ENCODE assay signal across 2 cellular contexts in the genomic region with DNA sequence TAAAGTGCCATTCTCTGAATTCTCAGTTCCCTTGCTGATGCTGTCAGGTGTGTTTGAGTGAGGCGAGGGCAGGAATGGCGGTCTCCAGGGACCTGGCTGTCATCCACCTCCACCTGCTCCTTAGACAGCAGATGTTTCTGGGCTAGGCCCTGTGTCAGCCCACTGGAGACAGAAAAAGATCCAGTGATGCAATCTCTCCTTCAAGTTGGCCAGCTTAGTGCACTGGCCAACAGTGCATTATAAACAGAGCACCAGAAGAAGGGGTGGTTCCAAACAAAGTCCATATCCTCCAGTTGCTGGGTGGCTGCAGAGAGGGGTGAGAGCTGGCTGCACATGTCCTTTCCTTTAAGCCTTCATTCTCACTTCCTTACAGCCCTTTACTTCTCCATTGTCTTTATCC.
TF ChIP-seq lines count a peak whose summit lies in the region.

No MANE protein-coding gene starts in this region.

TF ChIP-seq in IMR-90, 13 proteins besides CTCF, POLR2A, EP300 and RAD21:
- TF ChIP-seq, protein P1, sequence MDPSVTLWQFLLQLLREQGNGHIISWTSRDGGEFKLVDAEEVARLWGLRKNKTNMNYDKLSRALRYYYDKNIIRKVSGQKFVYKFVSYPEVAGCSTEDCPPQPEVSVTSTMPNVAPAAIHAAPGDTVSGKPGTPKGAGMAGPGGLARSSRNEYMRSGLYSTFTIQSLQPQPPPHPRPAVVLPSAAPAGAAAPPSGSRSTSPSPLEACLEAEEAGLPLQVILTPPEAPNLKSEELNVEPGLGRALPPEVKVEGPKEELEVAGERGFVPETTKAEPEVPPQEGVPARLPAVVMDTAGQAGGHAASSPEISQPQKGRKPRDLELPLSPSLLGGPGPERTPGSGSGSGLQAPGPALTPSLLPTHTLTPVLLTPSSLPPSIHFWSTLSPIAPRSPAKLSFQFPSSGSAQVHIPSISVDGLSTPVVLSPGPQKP (IDR thresholded peaks at IDR 0.05; ENCODE audit: borderline replicate concordance, low read depth, low read length): no peak
- peak; percentile 77 for TF ChIP-seq CEBPB (IDR thresholded peaks at IDR 0.05; ENCODE audit: low read depth, low read length)
- TF ChIP-seq CHD1 (IDR thresholded peaks at IDR 0.05; ENCODE audit: low read depth, low read length): no peak
- TF ChIP-seq FOS (IDR thresholded peaks at IDR 0.05; ENCODE audit: low read depth, low read length): no peak
- TF ChIP-seq BHLHE40 (IDR thresholded peaks at IDR 0.05; ENCODE audit: low read depth, low read length): no peak
- no peak for TF ChIP-seq SMC3 (IDR thresholded peaks at IDR 0.05; ENCODE audit: low read depth, low read length)

TF ChIP-seq in K562, 482 proteins besides CTCF, POLR2A, EP300 and RAD21:
- TF ChIP-seq NFATC3 (IDR thresholded peaks at IDR 0.05) (no peak), CEBPG (CRISPR knock-in tag; IDR thresholded peaks at IDR 0.05) (no peak), CEBPG (tag; conservative IDR thresholded peaks at IDR 0.05 in 1 of 2, IDR thresholded peaks at IDR 0.05 in 1 of 2) (peak in 1 of 2 experiments; percentile 26; a peak in 1 of 4 replicates), XRCC3 (IDR thresholded peaks at IDR 0.05) (no peak), CAMTA2 (CRISPR knock-in tag; conservative IDR thresholded peaks at IDR 0.05) (no peak), SLC30A9 (CRISPR knock-in tag; IDR thresholded peaks at IDR 0.05) (no peak), ZNF696 (CRISPR knock-in tag; conservative IDR thresholded peaks at IDR 0.05) (no peak), TCF7L2 (IDR thresholded peaks at IDR 0.05; ENCODE audit: low read depth, low read length) (no peak), MIER1 (IDR thresholded peaks at IDR 0.05; ENCODE audit: low read depth) (no peak), POLR2B (IDR thresholded peaks at IDR 0.05; ENCODE audit: low read depth, partially characterized antibody) (peak; percentile 23), ZNF121 (CRISPR knock-in tag; conservative IDR thresholded peaks at IDR 0.05) (no peak)
- TF ChIP-seq, protein P2, sequence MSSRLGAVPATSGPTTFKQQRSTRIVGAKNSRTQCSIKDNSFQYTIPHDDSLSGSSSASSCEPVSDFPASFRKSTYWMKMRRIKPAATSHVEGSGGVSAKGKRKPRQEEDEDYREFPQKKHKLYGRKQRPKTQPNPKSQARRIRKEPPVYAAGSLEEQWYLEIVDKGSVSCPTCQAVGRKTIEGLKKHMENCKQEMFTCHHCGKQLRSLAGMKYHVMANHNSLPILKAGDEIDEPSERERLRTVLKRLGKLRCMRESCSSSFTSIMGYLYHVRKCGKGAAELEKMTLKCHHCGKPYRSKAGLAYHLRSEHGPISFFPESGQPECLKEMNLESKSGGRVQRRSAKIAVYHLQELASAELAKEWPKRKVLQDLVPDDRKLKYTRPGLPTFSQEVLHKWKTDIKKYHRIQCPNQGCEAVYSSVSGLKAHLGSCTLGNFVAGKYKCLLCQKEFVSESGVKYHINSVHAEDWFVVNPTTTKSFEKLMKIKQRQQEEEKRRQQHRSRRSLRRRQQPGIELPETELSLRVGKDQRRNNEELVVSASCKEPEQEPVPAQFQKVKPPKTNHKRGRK (tag; IDR thresholded peaks at IDR 0.05): no peak
- TF ChIP-seq, protein P3, sequence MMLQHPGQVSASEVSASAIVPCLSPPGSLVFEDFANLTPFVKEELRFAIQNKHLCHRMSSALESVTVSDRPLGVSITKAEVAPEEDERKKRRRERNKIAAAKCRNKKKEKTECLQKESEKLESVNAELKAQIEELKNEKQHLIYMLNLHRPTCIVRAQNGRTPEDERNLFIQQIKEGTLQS (IDR thresholded peaks at IDR 0.05): peak; percentile 61; the same call in 1 of the 2 replicates
- TF ChIP-seq, protein P3 (CRISPR knock-in tag; conservative IDR thresholded peaks at IDR 0.05): no peak
- TF ChIP-seq, protein P4, sequence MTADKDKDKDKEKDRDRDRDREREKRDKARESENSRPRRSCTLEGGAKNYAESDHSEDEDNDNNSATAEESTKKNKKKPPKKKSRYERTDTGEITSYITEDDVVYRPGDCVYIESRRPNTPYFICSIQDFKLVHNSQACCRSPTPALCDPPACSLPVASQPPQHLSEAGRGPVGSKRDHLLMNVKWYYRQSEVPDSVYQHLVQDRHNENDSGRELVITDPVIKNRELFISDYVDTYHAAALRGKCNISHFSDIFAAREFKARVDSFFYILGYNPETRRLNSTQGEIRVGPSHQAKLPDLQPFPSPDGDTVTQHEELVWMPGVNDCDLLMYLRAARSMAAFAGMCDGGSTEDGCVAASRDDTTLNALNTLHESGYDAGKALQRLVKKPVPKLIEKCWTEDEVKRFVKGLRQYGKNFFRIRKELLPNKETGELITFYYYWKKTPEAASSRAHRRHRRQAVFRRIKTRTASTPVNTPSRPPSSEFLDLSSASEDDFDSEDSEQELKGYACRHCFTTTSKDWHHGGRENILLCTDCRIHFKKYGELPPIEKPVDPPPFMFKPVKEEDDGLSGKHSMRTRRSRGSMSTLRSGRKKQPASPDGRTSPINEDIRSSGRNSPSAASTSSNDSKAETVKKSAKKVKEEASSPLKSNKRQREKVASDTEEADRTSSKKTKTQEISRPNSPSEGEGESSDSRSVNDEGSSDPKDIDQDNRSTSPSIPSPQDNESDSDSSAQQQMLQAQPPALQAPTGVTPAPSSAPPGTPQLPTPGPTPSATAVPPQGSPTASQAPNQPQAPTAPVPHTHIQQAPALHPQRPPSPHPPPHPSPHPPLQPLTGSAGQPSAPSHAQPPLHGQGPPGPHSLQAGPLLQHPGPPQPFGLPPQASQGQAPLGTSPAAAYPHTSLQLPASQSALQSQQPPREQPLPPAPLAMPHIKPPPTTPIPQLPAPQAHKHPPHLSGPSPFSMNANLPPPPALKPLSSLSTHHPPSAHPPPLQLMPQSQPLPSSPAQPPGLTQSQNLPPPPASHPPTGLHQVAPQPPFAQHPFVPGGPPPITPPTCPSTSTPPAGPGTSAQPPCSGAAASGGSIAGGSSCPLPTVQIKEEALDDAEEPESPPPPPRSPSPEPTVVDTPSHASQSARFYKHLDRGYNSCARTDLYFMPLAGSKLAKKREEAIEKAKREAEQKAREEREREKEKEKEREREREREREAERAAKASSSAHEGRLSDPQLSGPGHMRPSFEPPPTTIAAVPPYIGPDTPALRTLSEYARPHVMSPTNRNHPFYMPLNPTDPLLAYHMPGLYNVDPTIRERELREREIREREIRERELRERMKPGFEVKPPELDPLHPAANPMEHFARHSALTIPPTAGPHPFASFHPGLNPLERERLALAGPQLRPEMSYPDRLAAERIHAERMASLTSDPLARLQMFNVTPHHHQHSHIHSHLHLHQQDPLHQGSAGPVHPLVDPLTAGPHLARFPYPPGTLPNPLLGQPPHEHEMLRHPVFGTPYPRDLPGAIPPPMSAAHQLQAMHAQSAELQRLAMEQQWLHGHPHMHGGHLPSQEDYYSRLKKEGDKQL (CRISPR knock-in tag; IDR thresholded peaks at IDR 0.05; ENCODE audit: borderline replicate concordance): no peak
